9 cellular contexts compared by ENCODE assay signal in genomic region chr1:16897653-16898052, GRCh38. TPM values are rescaled to one million over a fixed set of nuclear protein-coding genes. Genes with fewer than 3 reads are reported as not detected.
DNase-seq lines count a peak whose midpoint lies in the region; ATAC-seq and TF ChIP-seq lines count a peak whose summit lies in the region.
"Not testable (repeated sequence)": the region's sequence is repeated elsewhere in the genome, so short reads cannot be mapped to it uniquely, and the experiment has no call there.
"Had no signal": no experiment of that assay in that cellular context is flagged by ENCODE, and none has a peak within 500 bp of the region (broad histone marks: within the 10 kb centered on the region; RNA-seq: fewer than 3 reads in every experiment).

No MANE protein-coding gene starts in this region.

- CTCF ChIA-PET in CD8-positive, alpha-beta memory T cell (lab: Charles Lee); activated CD8-positive, alpha-beta memory T cell treated with anti-CD3 and anti-CD28 coated beads, Interleukin-2, amount 10 ng/mL, durations not matched to agents 7 days and 5 days (lab: Charles Lee): not testable (repeated sequence)

- TF ChIP-seq CTCF in VCaP (conservative IDR thresholded peaks at IDR 0.05); glutamatergic neuron (IDR thresholded peaks at IDR 0.05; ENCODE audit: partially characterized antibody, unreplicated experiment); nephron progenitor cell (IDR thresholded peaks at IDR 0.05): not testable (repeated sequence)

- H3K27ac Mint-ChIP-seq in CD8-positive, alpha-beta memory T cell: peak overlapping the region in 7 of 8 donors; percentile 35 to 100 (median 87)
- peak overlapping the region; percentile 61 for H3K27ac Mint-ChIP-seq in activated CD8-positive, alpha-beta memory T cell treated with anti-CD3 and anti-CD28 coated beads, Interleukin-2, amount 10 ng/mL, durations not matched to agents 7 days and 5 days
- peak overlapping the region; percentile 48 for H3K27ac Mint-ChIP-seq in activated naive CD8-positive, alpha-beta T cell
- H3K27ac Mint-ChIP-seq in glutamatergic neuron (ENCODE audit: unreplicated experiment): peak overlapping the region; percentile 23
- not testable (repeated sequence) for H3K27ac Mint-ChIP-seq in nephron progenitor cell

- ATAC-seq in activated CD8-positive, alpha-beta memory T cell treated with anti-CD3 and anti-CD28 coated beads, Interleukin-2, amount 10 ng/mL, durations not matched to agents 7 days and 5 days: not testable (repeated sequence)

- POLR2A ChIA-PET in CD8-positive, alpha-beta memory T cell (lab: Charles Lee): not testable (repeated sequence)

- H3K9me3 Mint-ChIP-seq in CD8-positive, alpha-beta memory T cell; activated CD8-positive, alpha-beta memory T cell treated with anti-CD3 and anti-CD28 coated beads, Interleukin-2, amount 10 ng/mL, durations not matched to agents 7 days and 5 days (ENCODE audit: low read depth); activated naive CD8-positive, alpha-beta T cell (ENCODE audit: low read depth); nephron progenitor cell: not testable (repeated sequence)
- peaks cover 19% of the 10 kb centered on the region for H3K9me3 Mint-ChIP-seq in glutamatergic neuron (ENCODE audit: unreplicated experiment)

- not testable (repeated sequence) for H3K36me3 ChIP-seq in CD8-positive, alpha-beta memory T cell (ENCODE audit: insufficient read depth, low read length)

- not testable (repeated sequence) for H3K27ac ChIP-seq in CD8-positive, alpha-beta memory T cell (ENCODE audit: low read depth, low read length)
- H3K27ac ChIP-seq in VCaP: peak overlapping the region; percentile 81

- not testable (repeated sequence) for H3K4me3 ChIP-seq in CD8-positive, alpha-beta memory T cell (ENCODE audit: low read length)

- H3K4me1 ChIP-seq in CD8-positive, alpha-beta memory T cell (ENCODE audit: insufficient read depth, low read length): peaks cover 27% of the 10 kb centered on the region

- H3K4me1 Mint-ChIP-seq in CD8-positive, alpha-beta memory T cell: peaks cover 32 to 55% (median 52%) of the 10 kb centered on the region in 3 donors
- H3K4me1 Mint-ChIP-seq in activated CD8-positive, alpha-beta memory T cell treated with anti-CD3 and anti-CD28 coated beads, Interleukin-2, amount 10 ng/mL, durations not matched to agents 7 days and 5 days: peaks cover 47% of the 10 kb centered on the region
- peaks cover 42% of the 10 kb centered on the region for H3K4me1 Mint-ChIP-seq in activated naive CD8-positive, alpha-beta T cell (ENCODE audit: low read depth)
- H3K4me1 Mint-ChIP-seq in glutamatergic neuron (ENCODE audit: low read depth, unreplicated experiment) (peaks cover 21% of the 10 kb centered on the region), nephron progenitor cell (peaks cover 52% of the 10 kb centered on the region)

- H3K27me3 ChIP-seq in CD8-positive, alpha-beta memory T cell (ENCODE audit: insufficient read depth, low read length, poor library complexity, severe bottlenecking): not testable (repeated sequence)

- not testable (repeated sequence) for H3K9me3 ChIP-seq in CD8-positive, alpha-beta memory T cell (ENCODE audit: low read length)

- not testable (repeated sequence) for H3K36me3 Mint-ChIP-seq in CD8-positive, alpha-beta memory T cell; activated CD8-positive, alpha-beta memory T cell treated with anti-CD3 and anti-CD28 coated beads, Interleukin-2, amount 10 ng/mL, durations not matched to agents 7 days and 5 days; activated naive CD8-positive, alpha-beta T cell; glutamatergic neuron (ENCODE audit: unreplicated experiment); nephron progenitor cell (ENCODE audit: low read depth)

- not testable (repeated sequence) for DNase-seq in CD8-positive, alpha-beta memory T cell; activated CD8-positive, alpha-beta memory T cell treated with anti-CD3 and anti-CD28 coated beads, Interleukin-2, amount 10 ng/mL, durations not matched to agents 7 days and 5 days; glutamatergic neuron; nephron progenitor cell
- DNase-seq in NAMALWA (ENCODE audit: low spot score): peak; percentile 77

- H3K4me3 Mint-ChIP-seq in CD8-positive, alpha-beta memory T cell: peak overlapping the region; percentile 12 to 79 (median 36)
- H3K4me3 Mint-ChIP-seq in activated CD8-positive, alpha-beta memory T cell treated with anti-CD3 and anti-CD28 coated beads, Interleukin-2, amount 10 ng/mL, durations not matched to agents 7 days and 5 days: peak overlapping the region; percentile 47
- peak overlapping the region; percentile 21 for H3K4me3 Mint-ChIP-seq in activated naive CD8-positive, alpha-beta T cell
- H3K4me3 Mint-ChIP-seq in glutamatergic neuron (ENCODE audit: unreplicated experiment) (peak overlapping the region; percentile 67), nephron progenitor cell (peak overlapping the region; percentile 38)

- H3K27me3 Mint-ChIP-seq in CD8-positive, alpha-beta memory T cell; activated naive CD8-positive, alpha-beta T cell; glutamatergic neuron (ENCODE audit: unreplicated experiment); nephron progenitor cell (ENCODE audit: low read depth, poor library complexity): not testable (repeated sequence)
- peaks cover 15% of the 10 kb centered on the region for H3K27me3 Mint-ChIP-seq in activated CD8-positive, alpha-beta memory T cell treated with anti-CD3 and anti-CD28 coated beads, Interleukin-2, amount 10 ng/mL, durations not matched to agents 7 days and 5 days

RNA-seq across cellular contexts. Expression of gene RNU1-2, which starts 1.9 kb away (rescaled TPM):
- 1,000 to 10,000 TPM; 1,293 to 1,300 TPM for total RNA-seq in CD8-positive, alpha-beta memory T cell
- not detected for polyA plus RNA-seq in CD8-positive, alpha-beta memory T cell
- 1,000 to 10,000 TPM in 1 of 2 experiments, 100 to 1,000 TPM in 1; 922 to 3,744 TPM for total RNA-seq in activated CD8-positive, alpha-beta memory T cell treated with anti-CD3 and anti-CD28 coated beads, Interleukin-2, amount 10 ng/mL, durations not matched to agents 7 days and 5 days
- 3,598 TPM for total RNA-seq in glutamatergic neuron (ENCODE audit: unreplicated experiment)
- polyA plus RNA-seq: foreskin keratinocyte, heart left ventricle had no signal

RNA-seq across cellular contexts. Expression of gene CROCC, which starts 24.1 kb away (rescaled TPM):
- 10 to 100 TPM; 25.6 to 30.1 TPM for total RNA-seq in CD8-positive, alpha-beta memory T cell
- polyA plus RNA-seq in CD8-positive, alpha-beta memory T cell: 6.9 TPM
- total RNA-seq in activated CD8-positive, alpha-beta memory T cell treated with anti-CD3 and anti-CD28 coated beads, Interleukin-2, amount 10 ng/mL, durations not matched to agents 7 days and 5 days: 10 to 100 TPM; 20.5 to 26.6 TPM
- 50.9 TPM for total RNA-seq in glutamatergic neuron (ENCODE audit: unreplicated experiment)
